Comparison of ENCODE assay signal across 16 cellular contexts in genomic region chr21:34546556-34546955, GRCh38. TPM values are rescaled to one million over a fixed set of nuclear protein-coding genes. Genes with fewer than 3 reads are reported as not detected.
A peak's percentile ranks its signal among the peaks of the same experiment; 100 is the strongest.
DNase-seq lines count a peak whose midpoint lies in the region; ATAC-seq and TF ChIP-seq lines count a peak whose summit lies in the region.
"Had no signal": no experiment of that assay in that cellular context is flagged by ENCODE, and none has a peak within 500 bp of the region (broad histone marks: within the 10 kb centered on the region; RNA-seq: fewer than 3 reads in every experiment).

No MANE protein-coding gene starts in this region.

- H3K36me3 Mint-ChIP-seq in activated CD8-positive, alpha-beta T cell treated with anti-CD3 and anti-CD28 coated beads for 36 hours (ENCODE audit: low read depth): peaks cover 6% of the 10 kb centered on the region
- no peaks in the 10 kb centered on the region for H3K36me3 Mint-ChIP-seq in activated CD8-positive, alpha-beta T cell treated with anti-CD3 and anti-CD28 coated beads, Interleukin-2, amount 10 ng/mL, durations not matched to agents 7 days and 5 days (ENCODE audit: low read depth)
- H3K36me3 Mint-ChIP-seq in activated B cell treated with CpG ODN at 0.5 μM for 24 hours (ENCODE audit: low read depth): no peaks in the 10 kb centered on the region

- intact Hi-C loops in activated CD8-positive, alpha-beta T cell treated with anti-CD3 and anti-CD28 coated beads for 36 hours (cut with micrococcal nuclease): no loop called here
- intact Hi-C loops in activated B cell treated with CpG ODN at 0.5 μM for 24 hours (cut with micrococcal nuclease) (loop anchor here (5.0 to 10.0 kb wide), 2 partner anchors 66 to 632 kb away; partner anchors contain the start of gene ATP5PO), left lung (cut with DNase I) (no loop called here), stomach (cut with DNase I; ENCODE audit: low total_unique reads) (no loop called here), testis (cut with DNase I; ENCODE audit: low total_unique reads) (no loop called here)

- no peak for TF ChIP-seq EP300 in stomach (IDR thresholded peaks at IDR 0.05)

- POLR2A ChIA-PET in activated CD8-positive, alpha-beta T cell treated with anti-CD3 and anti-CD28 coated beads for 36 hours (lab: Charles Lee): no interaction called here
- POLR2A ChIA-PET in activated CD8-positive, alpha-beta T cell treated with anti-CD3 and anti-CD28 coated beads, Interleukin-2, amount 10 ng/mL, durations not matched to agents 7 days and 5 days (lab: Charles Lee): no interaction called here
- POLR2A ChIA-PET in activated B cell treated with CpG ODN at 0.5 μM for 24 hours (lab: Charles Lee): interaction anchor here (0.7 to 1.0 kb wide), 2 partner anchors 13 to 56 kb away, joined by 3 read pairs; no protein-coding TSS in a partner anchor

- no peak for DNase-seq in activated CD8-positive, alpha-beta T cell treated with anti-CD3 and anti-CD28 coated beads for 36 hours
- no peak for DNase-seq in activated CD8-positive, alpha-beta T cell treated with anti-CD3 and anti-CD28 coated beads, Interleukin-2, amount 10 ng/mL, durations not matched to agents 7 days and 5 days
- DNase-seq in activated B cell treated with CpG ODN at 0.5 μM for 24 hours (no peak), left lung (no peak), stomach (no peak), testis (no peak)
- DNase-seq: CD4-positive, alpha-beta memory T cell; GM23248; naive thymus-derived CD8-positive, alpha-beta T cell; NCI-H1694; NCI-H510A; stimulated activated CD4-positive, alpha-beta T cell treated with anti-CD3 and anti-CD28 coated beads, Interleukin-2, amount 100 ng/mL, for 24 hours; tibial artery had no signal

- H3K9me3 Mint-ChIP-seq in activated CD8-positive, alpha-beta T cell treated with anti-CD3 and anti-CD28 coated beads for 36 hours: peaks cover 2% of the 10 kb centered on the region
- H3K9me3 Mint-ChIP-seq in activated CD8-positive, alpha-beta T cell treated with anti-CD3 and anti-CD28 coated beads, Interleukin-2, amount 10 ng/mL, durations not matched to agents 7 days and 5 days (ENCODE audit: insufficient read depth): no peaks in the 10 kb centered on the region
- no peaks in the 10 kb centered on the region for H3K9me3 Mint-ChIP-seq in activated B cell treated with CpG ODN at 0.5 μM for 24 hours

- WGBS in stomach, 5 donors: 74 to 83% (median 77%) methylated on average over 6 of the region's 6 CpGs
- 89 to 93% methylated on average over 6 of the region's 6 CpGs for WGBS in testis, 2 donors

- H3K4me1 ChIP-seq in left lung (peaks cover 17 to 43% of the 10 kb centered on the region in 2 donors), stomach (peaks cover 17 to 46% (median 23%) of the 10 kb centered on the region in 4 donors), testis (no peaks in the 10 kb centered on the region)

- H3K27me3 Mint-ChIP-seq in activated CD8-positive, alpha-beta T cell treated with anti-CD3 and anti-CD28 coated beads for 36 hours: no peaks in the 10 kb centered on the region
- H3K27me3 Mint-ChIP-seq in activated CD8-positive, alpha-beta T cell treated with anti-CD3 and anti-CD28 coated beads, Interleukin-2, amount 10 ng/mL, durations not matched to agents 7 days and 5 days (ENCODE audit: low read depth): no peaks in the 10 kb centered on the region
- H3K27me3 Mint-ChIP-seq in activated B cell treated with CpG ODN at 0.5 μM for 24 hours: no peaks in the 10 kb centered on the region
- H3K27me3 Mint-ChIP-seq: CD4-positive, alpha-beta memory T cell had no signal

- no peak overlapping the region for H3K4me3 Mint-ChIP-seq in activated CD8-positive, alpha-beta T cell treated with anti-CD3 and anti-CD28 coated beads for 36 hours
- H3K4me3 Mint-ChIP-seq in activated CD8-positive, alpha-beta T cell treated with anti-CD3 and anti-CD28 coated beads, Interleukin-2, amount 10 ng/mL, durations not matched to agents 7 days and 5 days: no peak overlapping the region
- H3K4me3 Mint-ChIP-seq in activated B cell treated with CpG ODN at 0.5 μM for 24 hours: no peak overlapping the region
- H3K4me3 Mint-ChIP-seq: CD4-positive, alpha-beta memory T cell; naive thymus-derived CD8-positive, alpha-beta T cell had no signal

- CTCF ChIA-PET in activated CD8-positive, alpha-beta T cell treated with anti-CD3 and anti-CD28 coated beads for 36 hours (lab: Charles Lee): interaction anchor here (0.9 kb wide), 1 partner anchor 9 kb away, joined by 3 read pairs; no protein-coding TSS in a partner anchor
- CTCF ChIA-PET in activated CD8-positive, alpha-beta T cell treated with anti-CD3 and anti-CD28 coated beads, Interleukin-2, amount 10 ng/mL, durations not matched to agents 7 days and 5 days (lab: Charles Lee): no interaction called here
- CTCF ChIA-PET in activated B cell treated with CpG ODN at 0.5 μM for 24 hours (lab: Charles Lee): no interaction called here

- no peaks in the 10 kb centered on the region for H3K27me3 ChIP-seq in left lung
- H3K27me3 ChIP-seq in stomach: no peaks in the 10 kb centered on the region
- H3K27me3 ChIP-seq in testis: no peaks in the 10 kb centered on the region
- H3K27me3 ChIP-seq: tibial artery had no signal

- no peak for ATAC-seq in activated CD8-positive, alpha-beta T cell treated with anti-CD3 and anti-CD28 coated beads for 36 hours
- ATAC-seq in activated CD8-positive, alpha-beta T cell treated with anti-CD3 and anti-CD28 coated beads, Interleukin-2, amount 10 ng/mL, durations not matched to agents 7 days and 5 days: no peak
- ATAC-seq in activated B cell treated with CpG ODN at 0.5 μM for 24 hours (ENCODE audit: low read depth) (no peak), left lung (no peak), GM18511 (IDR thresholded peaks at IDR 0.05; ENCODE audit: unreplicated experiment) (no peak), HG03342 (IDR thresholded peaks at IDR 0.05; ENCODE audit: unreplicated experiment) (no peak)
- ATAC-seq: A549; naive thymus-derived CD8-positive, alpha-beta T cell had no signal

- H3K4me3 ChIP-seq in left lung (no peak overlapping the region), stomach (no peak overlapping the region), testis (no peak overlapping the region)
- H3K4me3 ChIP-seq: A549, GM23248, tibial artery had no signal

- H3K9me3 ChIP-seq in left lung (no peaks in the 10 kb centered on the region), stomach (no peaks in the 10 kb centered on the region), testis (no peaks in the 10 kb centered on the region)
- H3K9me3 ChIP-seq: A549, tibial artery had no signal

- no peaks in the 10 kb centered on the region for H3K36me3 ChIP-seq in left lung
- H3K36me3 ChIP-seq in stomach: no peaks in the 10 kb centered on the region
- no peaks in the 10 kb centered on the region for H3K36me3 ChIP-seq in testis (ENCODE audit: low read depth, missing control alignments)
- H3K36me3 ChIP-seq: tibial artery had no signal

- TF ChIP-seq POLR2A in stomach (IDR thresholded peaks at IDR 0.05) (no peak), testis (IDR thresholded peaks at IDR 0.05) (no peak)

- peak overlapping the region; percentile 23 for H3K27ac Mint-ChIP-seq in activated CD8-positive, alpha-beta T cell treated with anti-CD3 and anti-CD28 coated beads for 36 hours
- no peak overlapping the region for H3K27ac Mint-ChIP-seq in activated CD8-positive, alpha-beta T cell treated with anti-CD3 and anti-CD28 coated beads, Interleukin-2, amount 10 ng/mL, durations not matched to agents 7 days and 5 days
- H3K27ac Mint-ChIP-seq in activated B cell treated with CpG ODN at 0.5 μM for 24 hours: peak overlapping the region; percentile 62
- H3K27ac Mint-ChIP-seq: CD4-positive, alpha-beta memory T cell; naive thymus-derived CD8-positive, alpha-beta T cell had no signal

- peak overlapping the region; percentile 11 to 87 for H3K27ac ChIP-seq in left lung
- H3K27ac ChIP-seq in stomach: peak overlapping the region in 3 of 5 donors; percentile 70 to 82 (median 78)
- H3K27ac ChIP-seq in testis: no peak overlapping the region

- H3K4me1 Mint-ChIP-seq in activated CD8-positive, alpha-beta T cell treated with anti-CD3 and anti-CD28 coated beads for 36 hours (ENCODE audit: low read depth): peaks cover 13% of the 10 kb centered on the region
- peaks cover 14% of the 10 kb centered on the region for H3K4me1 Mint-ChIP-seq in activated CD8-positive, alpha-beta T cell treated with anti-CD3 and anti-CD28 coated beads, Interleukin-2, amount 10 ng/mL, durations not matched to agents 7 days and 5 days (ENCODE audit: low read depth)
- peaks cover 34% of the 10 kb centered on the region for H3K4me1 Mint-ChIP-seq in activated B cell treated with CpG ODN at 0.5 μM for 24 hours

- TF ChIP-seq CTCF in activated CD8-positive, alpha-beta T cell treated with anti-CD3 and anti-CD28 coated beads for 36 hours (IDR thresholded peaks at IDR 0.05): no peak
- TF ChIP-seq CTCF in activated B cell treated with CpG ODN at 0.5 μM for 24 hours (IDR thresholded peaks at IDR 0.05) (no peak), left lung (IDR thresholded peaks at IDR 0.05) (no peak), stomach (IDR thresholded peaks at IDR 0.05) (no peak), testis (IDR thresholded peaks at IDR 0.05) (no peak)

RNA-seq across cellular contexts. Expression of gene KCNE1, which starts 34.5 kb away (rescaled TPM):
- not detected for total RNA-seq in activated CD8-positive, alpha-beta T cell treated with anti-CD3 and anti-CD28 coated beads for 36 hours
- total RNA-seq in activated CD8-positive, alpha-beta T cell treated with anti-CD3 and anti-CD28 coated beads, Interleukin-2, amount 10 ng/mL, durations not matched to agents 7 days and 5 days: under 1 TPM; 0.18 to 0.26 TPM
- total RNA-seq in activated B cell treated with CpG ODN at 0.5 μM for 24 hours: 0.10 TPM in 1 of 2 replicates, not detected in the other
- 10 to 100 TPM in 1 of 2 donors, 1 to 10 TPM in 1; 3.8 to 21.2 TPM for total RNA-seq in left lung
- 10 to 100 TPM in 1 of 5 donors, 1 to 10 TPM in 4; 1.7 to 10.6 (median 2.2) TPM for total RNA-seq in stomach
- under 1 TPM in 2 of 3 donors, not detected in 1; 0.13 to 0.19 TPM for polyA plus RNA-seq in stomach
- total RNA-seq in testis: 10 to 100 TPM; 12.4 to 16.7 TPM
- polyA plus RNA-seq in testis (ENCODE audit: insufficient read depth, low read depth, low replicate concordance): 7.3 TPM
- polyA plus RNA-seq: GM23248; naive thymus-derived CD8-positive, alpha-beta T cell had no signal

Comparison
In these comparisons a context has a peak if more than half of its experiments do, and no peak if none do; other contexts are left out.
1. H3K27ac ChIP-seq: peak in left lung (2 of 2) and stomach (3 of 5); none in testis (0 of 2).